In genomic region chr14:59333668-59334067, GRCh38 we compare ENCODE assay signal across 8 cellular contexts.
DNase-seq lines count a peak whose midpoint lies in the region; ATAC-seq and TF ChIP-seq lines count a peak whose summit lies in the region.

No MANE protein-coding gene starts in this region.

- no peak for TF ChIP-seq CTCF in HFFc6 (IDR thresholded peaks at IDR 0.05)

- H3K27ac Mint-ChIP-seq in HFFc6 = peak overlapping the region; percentile 90
- H3K27ac Mint-ChIP-seq in naive thymus-derived CD8-positive, alpha-beta T cell = peak overlapping the region in 1 of 10 donors; percentile 63

- H3K9ac ChIP-seq in skeletal muscle tissue (ENCODE audit: low read depth in 1 of 3, low read length in 3 of 3) = no peak overlapping the region

- peaks cover 3 to 23% (median 3%) of the 10 kb centered on the region in 3 donors for H3K36me3 ChIP-seq in skeletal muscle tissue (ENCODE audit: control insufficient read depth in 3 of 3, insufficient read depth in 3 of 3, low read length in 3 of 3)

- POLR2A ChIA-PET in naive thymus-derived CD8-positive, alpha-beta T cell (lab: Charles Lee) = no interaction called here

- peak overlapping the region; percentile 50; the same call in 1 of the 2 replicates for H3K4me3 Mint-ChIP-seq in HFFc6
- H3K4me3 Mint-ChIP-seq in naive thymus-derived CD8-positive, alpha-beta T cell = no peak overlapping the region

- ATAC-seq in right cardiac atrium (peak; percentile 88 to 92), HG02885 (IDR thresholded peaks at IDR 0.05; ENCODE audit: poor library complexity, unreplicated experiment) (no peak), GM18520 (IDR thresholded peaks at IDR 0.05; ENCODE audit: unreplicated experiment) (no peak)
- no peak for ATAC-seq in naive thymus-derived CD8-positive, alpha-beta T cell

- H3K4me1 ChIP-seq in right cardiac atrium (ENCODE audit: control insufficient read depth, insufficient read depth, low read length) = peaks cover 17% of the 10 kb centered on the region
- H3K4me1 ChIP-seq in skeletal muscle tissue (ENCODE audit: control insufficient read depth in 3 of 3, insufficient read depth in 3 of 3, low read length in 3 of 3) = peaks cover 26 to 31% (median 29%) of the 10 kb centered on the region in 3 donors

- H3K27ac ChIP-seq in angular gyrus (ENCODE audit: low read depth, low read length) (peak overlapping the region; percentile 5), right cardiac atrium (ENCODE audit: low read length) (peak overlapping the region; percentile 99), skeletal muscle tissue (ENCODE audit: low read depth, low read length) (peak overlapping the region; percentile 50)

- H3K9me3 Mint-ChIP-seq in HFFc6 = no peaks in the 10 kb centered on the region
- H3K9me3 Mint-ChIP-seq in naive thymus-derived CD8-positive, alpha-beta T cell = no peaks in the 10 kb centered on the region

- intact Hi-C loops in right cardiac atrium (cut with DNase I) = loop anchor here in 1 of 4 donors (10.0 kb wide), 1 partner anchor 149 kb away; the partner anchor contains the start of gene DAAM1

- DNase-seq in HFFc6 (peak; percentile 93), right cardiac atrium (no peak)
- DNase-seq in stimulated activated CD4-positive, alpha-beta T cell treated with anti-CD3 and anti-CD28 coated beads, Interleukin-4, amount 100 ng/mL, for 1 hour = no peak
- no peak for DNase-seq in naive thymus-derived CD8-positive, alpha-beta T cell

- H3K9me3 ChIP-seq in right cardiac atrium (ENCODE audit: control insufficient read depth, low read length) (no peaks in the 10 kb centered on the region), skeletal muscle tissue (ENCODE audit: control insufficient read depth in 3 of 3, low read length in 3 of 3) (no peaks in the 10 kb centered on the region)

- H3K4me3 ChIP-seq in right cardiac atrium (ENCODE audit: low read length) (no peak overlapping the region), skeletal muscle tissue (ENCODE audit: low read length in 3 of 3) (no peak overlapping the region)

- H3K4me1 Mint-ChIP-seq in HFFc6 (ENCODE audit: low read depth) = peaks cover 72% of the 10 kb centered on the region
- no peaks in the 10 kb centered on the region for H3K4me1 Mint-ChIP-seq in naive thymus-derived CD8-positive, alpha-beta T cell

- WGBS in right cardiac atrium = 4% methylated on average over 1 of the region's 1 CpG

- H3K27me3 Mint-ChIP-seq in HFFc6 (ENCODE audit: insufficient read depth) = no peaks in the 10 kb centered on the region
- H3K27me3 Mint-ChIP-seq in naive thymus-derived CD8-positive, alpha-beta T cell = no peaks in the 10 kb centered on the region

- H3K27me3 ChIP-seq in right cardiac atrium (ENCODE audit: control insufficient read depth, insufficient read depth) = no peaks in the 10 kb centered on the region
- H3K27me3 ChIP-seq in skeletal muscle tissue (ENCODE audit: control insufficient read depth in 3 of 3, insufficient read depth in 3 of 3, low read length in 3 of 3) = no peaks in the 10 kb centered on the region

- H3K36me3 Mint-ChIP-seq in HFFc6 (ENCODE audit: low read depth) = peaks cover 15% of the 10 kb centered on the region; the same call in 1 of the 2 replicates
- peaks cover 9 to 45% (median 39%) of the 10 kb centered on the region in 3 donors for H3K36me3 Mint-ChIP-seq in naive thymus-derived CD8-positive, alpha-beta T cell

Comparison
In these comparisons a context has a peak if more than half of its experiments do, and no peak if none do; other contexts are left out.
1. H3K27ac ChIP-seq: peak in every context shown above with its lines; median percentile 99 in right cardiac atrium; 50 in skeletal muscle tissue; 5 in angular gyrus.
2. ATAC-seq: peak in right cardiac atrium (2 of 2); none in HG02885 (single experiment), naive thymus-derived CD8-positive, alpha-beta T cell (0 of 2) and GM18520 (single experiment).